In the genomic region with DNA sequence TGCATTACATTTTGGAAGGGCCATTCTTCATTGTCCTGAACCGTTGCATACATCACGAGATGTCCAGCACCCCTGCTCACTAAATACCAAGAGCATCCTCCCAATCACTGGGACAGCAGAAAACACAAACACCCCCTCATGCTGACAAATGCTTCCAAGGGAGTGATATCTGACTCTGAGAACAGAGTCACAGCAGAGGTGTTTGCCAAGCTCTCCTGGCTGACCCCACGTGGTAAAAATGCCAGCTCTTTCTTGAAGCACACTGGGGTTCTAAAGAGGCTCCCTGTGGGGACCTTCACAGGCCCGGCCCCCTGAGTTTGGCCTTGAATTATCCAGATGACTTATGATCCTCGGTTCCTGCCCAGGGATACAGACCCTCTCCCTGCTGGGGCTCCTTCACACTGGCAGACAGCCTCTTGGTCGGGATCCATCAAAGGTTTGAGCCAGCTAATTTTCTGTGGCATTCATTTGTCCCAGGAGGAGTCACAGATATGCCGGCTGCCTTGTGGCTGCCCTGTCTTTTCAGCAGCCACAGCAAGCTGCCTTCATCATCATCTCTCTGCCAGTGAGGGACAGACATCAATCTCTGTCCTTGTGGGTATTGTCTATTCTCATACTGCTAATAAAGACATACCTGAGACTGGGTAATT, we compare ENCODE assay signal across 15 cellular contexts. TPM values are rescaled to one million over a fixed set of nuclear protein-coding genes. Genes with fewer than 3 reads are reported as not detected.
DNase-seq lines count a peak whose midpoint lies in the region; ATAC-seq and TF ChIP-seq lines count a peak whose summit lies in the region.
"Had no signal": no experiment of that assay in that cellular context is flagged by ENCODE, and none has a peak within 500 bp of the region (broad histone marks: within the 10 kb centered on the region; RNA-seq: fewer than 3 reads in every experiment).

No MANE protein-coding gene starts in this region.

- no peaks in the 10 kb centered on the region for H3K27me3 ChIP-seq in right cardiac atrium (ENCODE audit: control insufficient read depth, insufficient read depth)
- H3K27me3 ChIP-seq in CD4-positive, alpha-beta memory T cell (ENCODE audit: insufficient read depth, low read length), result no peaks in the 10 kb centered on the region
- H3K27me3 ChIP-seq: BE2C had no signal

- H3K4me3 Mint-ChIP-seq in effector memory CD8-positive, alpha-beta T cell, result no peak overlapping the region
- H3K4me3 Mint-ChIP-seq in CD4-positive, alpha-beta memory T cell, result no peak overlapping the region
- H3K4me3 Mint-ChIP-seq: CD4-positive, CD25-positive, alpha-beta regulatory T cell; GM23338; HFFc6 had no signal

- intact Hi-C loops in left cardiac atrium (cut with DNase I), result no loop called here
- intact Hi-C loops in right cardiac atrium (cut with DNase I), result no loop called here
- intact Hi-C loops in CD4-positive, alpha-beta memory T cell (cut with micrococcal nuclease), result no loop called here

- H3K4me3 ChIP-seq in HEK293 (ENCODE audit: low read depth, low read length) (no peak overlapping the region), right cardiac atrium (ENCODE audit: low read length) (no peak overlapping the region)
- no peak overlapping the region for H3K4me3 ChIP-seq in CD4-positive, alpha-beta memory T cell (ENCODE audit: low read length in 2 of 2)
- H3K4me3 ChIP-seq: GM23338 had no signal

- no peak for TF ChIP-seq CTCF in HEK293 (tag by site-specific recombination; IDR thresholded peaks at IDR 0.05)

- POLR2A ChIA-PET in HEK293 (lab: Yijun Ruan, JAX), result no interaction called here
- POLR2A ChIA-PET in CD4-positive, alpha-beta memory T cell (lab: Charles Lee; ENCODE audit: partially characterized antibody), result no interaction called here

- CTCF ChIA-PET in HEK293 (lab: Yijun Ruan, JAX), result interaction anchor here (0.6 to 1.2 kb wide), 3 partner anchors 16 to 199 kb away, joined by 3 to 4 read pairs (median 4); no protein-coding TSS in a partner anchor
- CTCF ChIA-PET in CD4-positive, alpha-beta memory T cell (lab: Charles Lee; ENCODE audit: partially characterized antibody), result no interaction called here

- WGBS in right cardiac atrium, result 54% methylated on average over 7 of the region's 7 CpGs

- no peaks in the 10 kb centered on the region for H3K9me3 Mint-ChIP-seq in effector memory CD8-positive, alpha-beta T cell
- H3K9me3 Mint-ChIP-seq in CD4-positive, alpha-beta memory T cell, result peaks cover 0 to 29% (median 13%) of the 10 kb centered on the region in 8 donors

- H3K36me3 ChIP-seq in HEK293 (ENCODE audit: control insufficient read depth in 2 of 2, insufficient read depth in 1 of 2, low read length in 2 of 2), result no peaks in the 10 kb centered on the region
- H3K36me3 ChIP-seq in CD4-positive, alpha-beta memory T cell (ENCODE audit: insufficient read depth, low read length), result no peaks in the 10 kb centered on the region
- H3K36me3 ChIP-seq: BE2C had no signal

- H3K36me3 Mint-ChIP-seq in effector memory CD8-positive, alpha-beta T cell (ENCODE audit: insufficient read depth), result no peaks in the 10 kb centered on the region
- peaks cover 0 to 5% of the 10 kb centered on the region in 2 donors for H3K36me3 Mint-ChIP-seq in CD4-positive, alpha-beta memory T cell
- H3K36me3 Mint-ChIP-seq: CD4-positive, CD25-positive, alpha-beta regulatory T cell had no signal

- peak; percentile 89 to 96 for ATAC-seq in left cardiac atrium
- peak; percentile 91 to 94 for ATAC-seq in right cardiac atrium
- no peak for ATAC-seq in effector memory CD8-positive, alpha-beta T cell (replicated peaks)
- ATAC-seq: GM23338 had no signal

- peak; percentile 27 for DNase-seq in NCI-H446 treated with DMSO at 0.1 percent for 48 hours (lab: John Stamatoyannopoulos, UW)
- DNase-seq in left cardiac atrium, result peak; percentile 31
- DNase-seq in right cardiac atrium, result peak; percentile 40 to 59 (median 58)
- DNase-seq in effector memory CD8-positive, alpha-beta T cell, result no peak
- no peak for DNase-seq in CD4-positive, alpha-beta memory T cell
- DNase-seq: ACHN; BE2C; C1 segment of cervical spinal cord; Caco-2; CD4-positive, CD25-positive, alpha-beta regulatory T cell; HCEC 1CT; HFFc6 had no signal

- no peaks in the 10 kb centered on the region for H3K4me1 Mint-ChIP-seq in effector memory CD8-positive, alpha-beta T cell (ENCODE audit: low read depth in 2 of 2)
- H3K4me1 Mint-ChIP-seq in CD4-positive, alpha-beta memory T cell, result no peaks in the 10 kb centered on the region
- H3K4me1 Mint-ChIP-seq: CD4-positive, CD25-positive, alpha-beta regulatory T cell; GM23338 had no signal

- H3K4me1 ChIP-seq in HEK293 (ENCODE audit: control insufficient read depth, insufficient read depth, low read length) (no peaks in the 10 kb centered on the region), right cardiac atrium (ENCODE audit: control insufficient read depth, insufficient read depth, low read length) (no peaks in the 10 kb centered on the region)
- no peaks in the 10 kb centered on the region for H3K4me1 ChIP-seq in CD4-positive, alpha-beta memory T cell (ENCODE audit: insufficient read depth, low read length)
- H3K4me1 ChIP-seq: BE2C, Caco-2 had no signal

- H3K27me3 Mint-ChIP-seq in effector memory CD8-positive, alpha-beta T cell, result peaks cover 41 to 58% of the 10 kb centered on the region in 2 donors
- H3K27me3 Mint-ChIP-seq in CD4-positive, alpha-beta memory T cell, result peaks cover 16 to 21% of the 10 kb centered on the region in 2 donors

- H3K27ac ChIP-seq in HEK293 (ENCODE audit: extremely low read depth, low read depth, low read length) (no peak overlapping the region), right cardiac atrium (ENCODE audit: low read length) (peak overlapping the region; percentile 79)
- H3K27ac ChIP-seq in CD4-positive, alpha-beta memory T cell (ENCODE audit: low read depth, low read length), result no peak overlapping the region
- H3K27ac ChIP-seq: HL-60 had no signal

- no peak overlapping the region for H3K27ac Mint-ChIP-seq in effector memory CD8-positive, alpha-beta T cell
- H3K27ac Mint-ChIP-seq in CD4-positive, alpha-beta memory T cell, result no peak overlapping the region
- H3K27ac Mint-ChIP-seq: CD4-positive, CD25-positive, alpha-beta regulatory T cell; GM23338; HFFc6 had no signal

- H3K9me3 ChIP-seq in HEK293 (ENCODE audit: control insufficient read depth, insufficient read depth, low read depth, low read length) (no peaks in the 10 kb centered on the region), right cardiac atrium (ENCODE audit: control insufficient read depth, low read length) (no peaks in the 10 kb centered on the region)
- H3K9me3 ChIP-seq in CD4-positive, alpha-beta memory T cell (ENCODE audit: control insufficient read depth in 1 of 2, low read length in 2 of 2), result no peaks in the 10 kb centered on the region
- H3K9me3 ChIP-seq: Caco-2 had no signal

TF ChIP-seq in HEK293, 187 proteins besides CTCF, POLR2A, EP300 and RAD21:
- TF ChIP-seq ZNF560 (tag by site-specific recombination; IDR thresholded peaks at IDR 0.05; ENCODE audit: borderline replicate concordance), result no peak
- no peak for TF ChIP-seq ZNF37A (tag by site-specific recombination; IDR thresholded peaks at IDR 0.05)
- TF ChIP-seq ZNF175 (tag by site-specific recombination; IDR thresholded peaks at IDR 0.05), result no peak
- TF ChIP-seq, protein P1, sequence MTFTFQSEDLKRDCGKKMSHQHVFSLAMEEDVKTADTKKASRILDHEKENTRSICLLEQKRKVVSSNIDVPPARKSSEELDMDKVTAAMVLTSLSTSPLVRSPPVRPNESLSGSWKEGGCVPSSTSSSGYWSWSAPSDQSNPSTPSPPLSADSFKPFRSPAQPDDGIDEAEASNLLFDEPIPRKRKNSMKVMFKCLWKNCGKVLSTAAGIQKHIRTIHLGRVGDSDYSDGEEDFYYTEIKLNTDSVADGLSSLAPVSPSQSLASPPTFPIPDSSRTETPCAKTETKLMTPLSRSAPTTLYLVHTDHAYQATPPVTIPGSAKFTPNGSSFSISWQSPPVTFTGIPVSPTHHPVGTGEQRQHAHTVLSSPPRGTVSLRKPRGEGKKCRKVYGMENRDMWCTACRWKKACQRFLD (tag by site-specific recombination; IDR thresholded peaks at IDR 0.05), result no peak
- TF ChIP-seq, protein P2, sequence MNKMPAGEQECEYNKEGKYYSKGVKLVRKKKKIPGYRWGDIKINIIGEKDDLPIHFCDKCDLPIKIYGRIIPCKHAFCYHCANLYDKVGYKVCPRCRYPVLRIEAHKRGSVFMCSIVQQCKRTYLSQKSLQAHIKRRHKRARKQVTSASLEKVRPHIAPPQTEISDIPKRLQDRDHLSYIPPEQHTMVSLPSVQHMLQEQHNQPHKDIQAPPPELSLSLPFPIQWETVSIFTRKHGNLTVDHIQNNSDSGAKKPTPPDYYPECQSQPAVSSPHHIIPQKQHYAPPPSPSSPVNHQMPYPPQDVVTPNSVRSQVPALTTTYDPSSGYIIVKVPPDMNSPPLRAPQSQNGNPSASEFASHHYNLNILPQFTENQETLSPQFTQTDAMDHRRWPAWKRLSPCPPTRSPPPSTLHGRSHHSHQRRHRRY (tag by site-specific recombination; IDR thresholded peaks at IDR 0.05), result no peak
- TF ChIP-seq ZNF521 (tag by site-specific recombination; IDR thresholded peaks at IDR 0.05), result no peak
- TF ChIP-seq ZNF843 (tag by site-specific recombination; IDR thresholded peaks at IDR 0.05), result no peak
- peak; percentile 69 for TF ChIP-seq ZIC2 (tag by site-specific recombination; IDR thresholded peaks at IDR 0.05)
- no peak for TF ChIP-seq EGR2 (tag by site-specific recombination; IDR thresholded peaks at IDR 0.05; ENCODE audit: low read depth)
TF ChIP-seq in HEK293: peak in this region for 1.

RNA-seq across cellular contexts. Expression of gene PSMC1, which starts 43.1 kb away (rescaled TPM):
- total RNA-seq in left cardiac atrium (100 to 1,000 TPM in 1 of 2 donors, 10 to 100 TPM in 1; 93.7 to 114 TPM), right cardiac atrium (100 to 1,000 TPM in 3 of 4 donors, 10 to 100 TPM in 1; 89.9 to 127 (median 118) TPM)
- 201 TPM for polyA plus RNA-seq in right cardiac atrium
- total RNA-seq in CD4-positive, alpha-beta memory T cell, result 10 to 100 TPM; 42.1 to 52.5 TPM
- polyA plus RNA-seq in CD4-positive, alpha-beta memory T cell, result 100 to 1,000 TPM; 103 to 175 TPM

Comparison
In these comparisons a context has a peak if more than half of its experiments do, and no peak if none do; other contexts are left out.
1. DNase-seq: peak in NCI-H446 treated with DMSO at 0.1 percent for 48 hours (single experiment), left cardiac atrium (single experiment) and right cardiac atrium (3 of 3); none in effector memory CD8-positive, alpha-beta T cell (0 of 3) and CD4-positive, alpha-beta memory T cell (0 of 5).